In genomic region chr1:111140680-111140967, GRCh38 we compare ENCODE assay signal across 8 cellular contexts. TPM values are rescaled to one million over a fixed set of nuclear protein-coding genes. Genes with fewer than 3 reads are reported as not detected.
DNase-seq lines count a peak whose midpoint lies in the region; ATAC-seq, FAIRE-seq and TF ChIP-seq lines count a peak whose summit lies in the region.

No MANE protein-coding gene starts in this region.

- no peak for ATAC-seq in activated CD4-positive, alpha-beta T cell treated with anti-CD3 and anti-CD28 coated beads for 36 hours
- no peak for ATAC-seq in HG03280 (IDR thresholded peaks at IDR 0.05; ENCODE audit: unreplicated experiment)

- H3K4me1 ChIP-seq in Peyer's patch (peaks cover 0 to 28% (median 9%) of the 10 kb centered on the region in 4 donors), muscle layer of colon (ENCODE audit: insufficient read depth, low read length) (peaks cover 15% of the 10 kb centered on the region)

- intact Hi-C loops in activated CD4-positive, alpha-beta T cell treated with anti-CD3 and anti-CD28 coated beads for 36 hours (cut with DNase I, micrococcal nuclease): loop anchor here (1.0 to 10.0 kb wide), 14 partner anchors 42 to 1477 kb away; partner anchors contain the start of genes DDX20 (in 2 of the 2), ATP5PB (in 1 of the 2), CAPZA1 (in 1 of the 2) and DENND2D (in 1 of the 2)

- FAIRE-seq in GM12891 (lab: Jason Lieb, UNC): no peak

- H3K4me3 Mint-ChIP-seq in activated CD4-positive, alpha-beta T cell treated with anti-CD3 and anti-CD28 coated beads for 36 hours: peak overlapping the region; percentile 95

- H3K27me3 Mint-ChIP-seq in activated CD4-positive, alpha-beta T cell treated with anti-CD3 and anti-CD28 coated beads for 36 hours: no peaks in the 10 kb centered on the region

- DNase-seq in activated CD4-positive, alpha-beta T cell treated with anti-CD3 and anti-CD28 coated beads for 36 hours: no peak
- no peak for DNase-seq in activated CD4-positive, alpha-beta T cell treated with anti-CD3 and anti-CD28 coated beads for 4 hours
- DNase-seq in Peyer's patch (peak in 1 of 3 donors; percentile 81), GM12891 (ENCODE audit: insufficient read length, low spot score) (no peak), NCI-H446 (lab: John Stamatoyannopoulos, UW) (no peak)
- peak; percentile 19 for DNase-seq in effector CD4-positive, alpha-beta T cell

- H3K36me3 Mint-ChIP-seq in activated CD4-positive, alpha-beta T cell treated with anti-CD3 and anti-CD28 coated beads for 36 hours (ENCODE audit: low read depth): peaks cover 14% of the 10 kb centered on the region

- H3K27me3 ChIP-seq in Peyer's patch: no peaks in the 10 kb centered on the region
- no peaks in the 10 kb centered on the region for H3K27me3 ChIP-seq in muscle layer of colon (ENCODE audit: control insufficient read depth in 1 of 2, insufficient read depth in 2 of 2, low read length in 2 of 2)

- CTCF ChIA-PET in activated CD4-positive, alpha-beta T cell treated with anti-CD3 and anti-CD28 coated beads for 36 hours (lab: Charles Lee): interaction anchor here (1.5 kb wide), 1 partner anchor 25 kb away, joined by 3 read pairs; no protein-coding TSS in a partner anchor

- peaks cover 0 to 14% (median 0%) of the 10 kb centered on the region in 3 donors for H3K36me3 ChIP-seq in Peyer's patch
- H3K36me3 ChIP-seq in muscle layer of colon (ENCODE audit: insufficient read depth, low read length): no peaks in the 10 kb centered on the region

- peak overlapping the region; percentile 62 for H3K9ac ChIP-seq in muscle layer of colon (ENCODE audit: low read length)

- peaks cover 53% of the 10 kb centered on the region for H3K4me1 Mint-ChIP-seq in activated CD4-positive, alpha-beta T cell treated with anti-CD3 and anti-CD28 coated beads for 36 hours

- POLR2A ChIA-PET in activated CD4-positive, alpha-beta T cell treated with anti-CD3 and anti-CD28 coated beads for 36 hours (lab: Charles Lee): no interaction called here

- no peaks in the 10 kb centered on the region for H3K9me3 ChIP-seq in Peyer's patch
- no peaks in the 10 kb centered on the region for H3K9me3 ChIP-seq in muscle layer of colon (ENCODE audit: low read length)

- H3K4me3 ChIP-seq in Peyer's patch: peak overlapping the region; percentile 84 to 99 (median 90)
- peak overlapping the region; percentile 78 to 95 for H3K4me3 ChIP-seq in muscle layer of colon (ENCODE audit: low read depth in 1 of 2, low read length in 2 of 2)

- H3K9me3 Mint-ChIP-seq in activated CD4-positive, alpha-beta T cell treated with anti-CD3 and anti-CD28 coated beads for 36 hours (ENCODE audit: low read depth): no peaks in the 10 kb centered on the region

- TF ChIP-seq POLR2A in Peyer's patch (IDR thresholded peaks at IDR 0.05): no peak
- no peak for TF ChIP-seq POLR2A in GM12891 (IDR thresholded peaks at IDR 0.05; ENCODE audit: low read depth, low read length)

- TF ChIP-seq CTCF in Peyer's patch (IDR thresholded peaks at IDR 0.05): no peak

- H3K27ac ChIP-seq in Peyer's patch (peak overlapping the region; percentile 87 to 95 (median 94)), muscle layer of colon (ENCODE audit: low read depth, low read length) (peak overlapping the region; percentile 93)

- peak overlapping the region; percentile 33 for H3K27ac Mint-ChIP-seq in activated CD4-positive, alpha-beta T cell treated with anti-CD3 and anti-CD28 coated beads for 36 hours

TF ChIP-seq in GM12891, 5 proteins besides CTCF, POLR2A, EP300 and RAD21:
- TF ChIP-seq POLR2AphosphoS5 (IDR thresholded peaks at IDR 0.05; ENCODE audit: low read depth, low read length) (no peak), POU2F2 (IDR thresholded peaks at IDR 0.05; ENCODE audit: low read depth, low read length) (no peak), SPI1 (IDR thresholded peaks at IDR 0.05; ENCODE audit: low read depth, low read length) (no peak), TAF1 (IDR thresholded peaks at IDR 0.05; ENCODE audit: low read depth, low read length) (no peak), PAX5 (IDR thresholded peaks at IDR 0.05; ENCODE audit: insufficient read depth, low read length, severe bottlenecking) (no peak)

RNA-seq across cellular contexts. Expression of gene CEPT1, which starts 0.6 kb away (rescaled TPM):
- 10 to 100 TPM; 34.7 to 49.1 TPM for total RNA-seq in activated CD4-positive, alpha-beta T cell treated with anti-CD3 and anti-CD28 coated beads for 36 hours
- total RNA-seq in Peyer's patch: 10 to 100 TPM; 38.7 to 56.9 (median 43.8) TPM
- polyA plus RNA-seq in GM12891 (2012; ENCODE audit: low read depth, missing spikeins): 37.1 TPM

RNA-seq across cellular contexts. Expression of gene DRAM2, which starts 0.7 kb away (rescaled TPM):
- total RNA-seq in activated CD4-positive, alpha-beta T cell treated with anti-CD3 and anti-CD28 coated beads for 36 hours: 10 to 100 TPM; 30.4 to 34.4 TPM
- 10 to 100 TPM; 28.9 to 64.2 (median 48.5) TPM for total RNA-seq in Peyer's patch
- 122 TPM for polyA plus RNA-seq in GM12891 (2012; ENCODE audit: low read depth, missing spikeins)

RNA-seq across cellular contexts. Expression of gene DENND2D, which starts 59.8 kb away (rescaled TPM):
- total RNA-seq in activated CD4-positive, alpha-beta T cell treated with anti-CD3 and anti-CD28 coated beads for 36 hours: 100 to 1,000 TPM; 174 to 190 TPM
- total RNA-seq in Peyer's patch: 100 to 1,000 TPM in 1 of 4 donors, 10 to 100 TPM in 3; 71.3 to 220 (median 86.5) TPM
- polyA plus RNA-seq in GM12891 (2012; ENCODE audit: low read depth, missing spikeins): 33.0 TPM
